Comparison of ENCODE assay signal across 1 cellular context in genomic region chr3:157135671-157136396, GRCh38.
A peak's percentile ranks its signal among the peaks of the same experiment; 100 is the strongest.
TF ChIP-seq lines count a peak whose summit lies in the region.

No MANE protein-coding gene starts in this region.

TF ChIP-seq in K562, 482 proteins besides CTCF, POLR2A, EP300 and RAD21 (continued from another document):
- TF ChIP-seq, protein P1, sequence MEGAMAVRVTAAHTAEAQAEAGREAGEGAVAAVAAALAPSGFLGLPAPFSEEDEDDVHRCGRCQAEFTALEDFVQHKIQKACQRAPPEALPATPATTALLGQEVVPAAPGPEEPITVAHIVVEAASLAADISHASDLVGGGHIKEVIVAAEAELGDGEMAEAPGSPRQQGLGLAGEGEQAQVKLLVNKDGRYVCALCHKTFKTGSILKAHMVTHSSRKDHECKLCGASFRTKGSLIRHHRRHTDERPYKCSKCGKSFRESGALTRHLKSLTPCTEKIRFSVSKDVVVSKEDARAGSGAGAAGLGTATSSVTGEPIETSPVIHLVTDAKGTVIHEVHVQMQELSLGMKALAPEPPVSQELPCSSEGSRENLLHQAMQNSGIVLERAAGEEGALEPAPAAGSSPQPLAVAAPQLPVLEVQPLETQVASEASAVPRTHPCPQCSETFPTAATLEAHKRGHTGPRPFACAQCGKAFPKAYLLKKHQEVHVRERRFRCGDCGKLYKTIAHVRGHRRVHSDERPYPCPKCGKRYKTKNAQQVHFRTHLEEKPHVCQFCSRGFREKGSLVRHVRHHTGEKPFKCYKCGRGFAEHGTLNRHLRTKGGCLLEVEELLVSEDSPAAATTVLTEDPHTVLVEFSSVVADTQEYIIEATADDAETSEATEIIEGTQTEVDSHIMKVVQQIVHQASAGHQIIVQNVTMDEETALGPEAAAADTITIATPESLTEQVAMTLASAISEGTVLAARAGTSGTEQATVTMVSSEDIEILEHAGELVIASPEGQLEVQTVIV (CRISPR knock-in tag; IDR thresholded peaks at IDR 0.05; ENCODE audit: borderline replicate concordance), result no peak
- peak; percentile 37; the same call in 1 of the 2 replicates for TF ChIP-seq STAG1 (CRISPR knock-in tag; IDR thresholded peaks at IDR 0.05; ENCODE audit: borderline replicate concordance)
